ENCODE assay signal across 1 cellular context in genomic region chr3:129160891-129161859, GRCh38.
TF ChIP-seq lines count a peak whose summit lies in the region.

TSS of gene ISY1 (minus strand) at chr3:129161063. CDS start at chr3:129160975, 88 bp downstream.

TF ChIP-seq in HepG2, 621 proteins besides CTCF, POLR2A, EP300 and RAD21 (continued from another document and continues in another):
- TF ChIP-seq ZNF18 (CRISPR knock-in tag; IDR thresholded peaks at IDR 0.05; ENCODE audit: insufficient replicate concordance) (peak; percentile 63), CEBPG (CRISPR knock-in tag; IDR thresholded peaks at IDR 0.05) (no peak), KLF11 (CRISPR knock-in tag; IDR thresholded peaks at IDR 0.05) (no peak), ZNF281 (CRISPR knock-in tag; IDR thresholded peaks at IDR 0.05; ENCODE audit: borderline replicate concordance) (0 out of 2 replicates have a peak, but pooled peaks have one; percentile 5), ZNF883 (CRISPR knock-in tag; IDR thresholded peaks at IDR 0.05; ENCODE audit: not compliant biosample characterization) (peak; percentile 11), SRY (CRISPR knock-in tag; IDR thresholded peaks at IDR 0.05) (0 out of 2 replicates have a peak, but pooled peaks have one; percentile 13), SP5 (CRISPR knock-in tag; IDR thresholded peaks at IDR 0.05; ENCODE audit: borderline replicate concordance, low read depth) (no peak), ETV5 (CRISPR knock-in tag; IDR thresholded peaks at IDR 0.05; ENCODE audit: borderline replicate concordance) (peak; percentile 82), TMF1 (CRISPR knock-in tag; IDR thresholded peaks at IDR 0.05; ENCODE audit: low read depth) (no peak), ZNF737 (CRISPR knock-in tag; IDR thresholded peaks at IDR 0.05; ENCODE audit: borderline replicate concordance) (peak; percentile 29; the same call in 1 of the 2 replicates), RELA (CRISPR knock-in tag; IDR thresholded peaks at IDR 0.05) (no peak), TEAD3 (CRISPR knock-in tag; optimal IDR thresholded peaks at IDR 0.05; ENCODE audit: borderline replicate concordance) (no peak), KLF6 (CRISPR knock-in tag; IDR thresholded peaks at IDR 0.05) (peak; percentile 85), SALL1 (CRISPR knock-in tag; IDR thresholded peaks at IDR 0.05) (peak; percentile 74), RFX3 (CRISPR knock-in tag; IDR thresholded peaks at IDR 0.05) (no peak), DMAP1 (CRISPR knock-in tag; IDR thresholded peaks at IDR 0.05) (peak; percentile 70; the same call in 1 of the 2 replicates), ZNF773 (CRISPR knock-in tag; IDR thresholded peaks at IDR 0.05; ENCODE audit: borderline replicate concordance) (no peak), GATAD1 (CRISPR knock-in tag; IDR thresholded peaks at IDR 0.05) (peak; percentile 98), ZBTB38 (CRISPR knock-in tag; IDR thresholded peaks at IDR 0.05) (no peak), REPIN1 (CRISPR knock-in tag; IDR thresholded peaks at IDR 0.05; ENCODE audit: borderline replicate concordance, low read depth) (peak; percentile 55; the same call in 1 of the 2 replicates), CSRNP1 (CRISPR knock-in tag; IDR thresholded peaks at IDR 0.05) (peak; percentile 91), GTF3A (CRISPR knock-in tag; conservative IDR thresholded peaks at IDR 0.05) (no peak), KLF12 (CRISPR knock-in tag; IDR thresholded peaks at IDR 0.05; ENCODE audit: borderline replicate concordance) (no peak), ZNF670 (CRISPR knock-in tag; IDR thresholded peaks at IDR 0.05; ENCODE audit: borderline replicate concordance) (peak; percentile 74; the same call in 1 of the 2 replicates), CREB1 (IDR thresholded peaks at IDR 0.05) (peak; percentile 88), CREB1 (CRISPR knock-in tag; IDR thresholded peaks at IDR 0.05) (peak; percentile 96), SMARCC2 (IDR thresholded peaks at IDR 0.05) (no peak), CENPBD1 (CRISPR knock-in tag; IDR thresholded peaks at IDR 0.05; ENCODE audit: borderline replicate concordance, low read depth) (no peak), TEAD2 (CRISPR knock-in tag; IDR thresholded peaks at IDR 0.05) (no peak), XRCC5 (optimal IDR thresholded peaks at IDR 0.05; ENCODE audit: low read length) (peak; percentile 90), HNRNPK (IDR thresholded peaks at IDR 0.05; ENCODE audit: low read depth, low read length, poor library complexity, severe bottlenecking) (no peak), ATF7 (IDR thresholded peaks at IDR 0.05) (no peak), ATF7 (CRISPR knock-in tag; IDR thresholded peaks at IDR 0.05) (0 out of 2 replicates have a peak, but pooled peaks have one; percentile 11), ZNF570 (CRISPR knock-in tag; IDR thresholded peaks at IDR 0.05; ENCODE audit: borderline replicate concordance) (no peak), ZNF44 (CRISPR knock-in tag; IDR thresholded peaks at IDR 0.05) (no peak; the same call in 1 of the 2 replicates), ZNF577 (CRISPR knock-in tag; IDR thresholded peaks at IDR 0.05; ENCODE audit: borderline replicate concordance, low read depth) (no peak), TOE1 (CRISPR knock-in tag; IDR thresholded peaks at IDR 0.05) (no peak), TCF7 (IDR thresholded peaks at IDR 0.05; ENCODE audit: low read depth) (no peak), KAT2B (IDR thresholded peaks at IDR 0.05; ENCODE audit: borderline replicate concordance, low read depth, low read length) (no peak), KDM2A (CRISPR knock-in tag; IDR thresholded peaks at IDR 0.05; ENCODE audit: borderline replicate concordance, low read depth) (peak; percentile 90), SUZ12 (IDR thresholded peaks at IDR 0.05; ENCODE audit: low read depth, low read length) (no peak), ZNF431 (CRISPR knock-in tag; IDR thresholded peaks at IDR 0.05; ENCODE audit: borderline replicate concordance, low read depth) (no peak; the same call in 1 of the 2 replicates), RFX1 (IDR thresholded peaks at IDR 0.05) (no peak), ZNF460 (CRISPR knock-in tag; IDR thresholded peaks at IDR 0.05; ENCODE audit: borderline replicate concordance) (no peak; the same call in 1 of the 2 replicates), FOXJ3 (CRISPR knock-in tag; IDR thresholded peaks at IDR 0.05; ENCODE audit: borderline replicate concordance) (peak; percentile 75; the same call in 1 of the 2 replicates), ETS1 (CRISPR knock-in tag; IDR thresholded peaks at IDR 0.05) (no peak)
- TF ChIP-seq, protein P1, sequence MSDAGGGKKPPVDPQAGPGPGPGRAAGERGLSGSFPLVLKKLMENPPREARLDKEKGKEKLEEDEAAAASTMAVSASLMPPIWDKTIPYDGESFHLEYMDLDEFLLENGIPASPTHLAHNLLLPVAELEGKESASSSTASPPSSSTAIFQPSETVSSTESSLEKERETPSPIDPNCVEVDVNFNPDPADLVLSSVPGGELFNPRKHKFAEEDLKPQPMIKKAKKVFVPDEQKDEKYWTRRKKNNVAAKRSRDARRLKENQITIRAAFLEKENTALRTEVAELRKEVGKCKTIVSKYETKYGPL (CRISPR knock-in tag; IDR thresholded peaks at IDR 0.05) = no peak; the same call in 1 of the 2 replicates
- TF ChIP-seq, protein P2, sequence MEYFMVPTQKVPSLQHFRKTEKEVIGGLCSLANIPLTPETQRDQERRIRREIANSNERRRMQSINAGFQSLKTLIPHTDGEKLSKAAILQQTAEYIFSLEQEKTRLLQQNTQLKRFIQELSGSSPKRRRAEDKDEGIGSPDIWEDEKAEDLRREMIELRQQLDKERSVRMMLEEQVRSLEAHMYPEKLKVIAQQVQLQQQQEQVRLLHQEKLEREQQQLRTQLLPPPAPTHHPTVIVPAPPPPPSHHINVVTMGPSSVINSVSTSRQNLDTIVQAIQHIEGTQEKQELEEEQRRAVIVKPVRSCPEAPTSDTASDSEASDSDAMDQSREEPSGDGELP (IDR thresholded peaks at IDR 0.05; ENCODE audit: borderline replicate concordance, low read depth) = peak; percentile 36; the same call in 1 of the 2 replicates
- TF ChIP-seq, protein P3, sequence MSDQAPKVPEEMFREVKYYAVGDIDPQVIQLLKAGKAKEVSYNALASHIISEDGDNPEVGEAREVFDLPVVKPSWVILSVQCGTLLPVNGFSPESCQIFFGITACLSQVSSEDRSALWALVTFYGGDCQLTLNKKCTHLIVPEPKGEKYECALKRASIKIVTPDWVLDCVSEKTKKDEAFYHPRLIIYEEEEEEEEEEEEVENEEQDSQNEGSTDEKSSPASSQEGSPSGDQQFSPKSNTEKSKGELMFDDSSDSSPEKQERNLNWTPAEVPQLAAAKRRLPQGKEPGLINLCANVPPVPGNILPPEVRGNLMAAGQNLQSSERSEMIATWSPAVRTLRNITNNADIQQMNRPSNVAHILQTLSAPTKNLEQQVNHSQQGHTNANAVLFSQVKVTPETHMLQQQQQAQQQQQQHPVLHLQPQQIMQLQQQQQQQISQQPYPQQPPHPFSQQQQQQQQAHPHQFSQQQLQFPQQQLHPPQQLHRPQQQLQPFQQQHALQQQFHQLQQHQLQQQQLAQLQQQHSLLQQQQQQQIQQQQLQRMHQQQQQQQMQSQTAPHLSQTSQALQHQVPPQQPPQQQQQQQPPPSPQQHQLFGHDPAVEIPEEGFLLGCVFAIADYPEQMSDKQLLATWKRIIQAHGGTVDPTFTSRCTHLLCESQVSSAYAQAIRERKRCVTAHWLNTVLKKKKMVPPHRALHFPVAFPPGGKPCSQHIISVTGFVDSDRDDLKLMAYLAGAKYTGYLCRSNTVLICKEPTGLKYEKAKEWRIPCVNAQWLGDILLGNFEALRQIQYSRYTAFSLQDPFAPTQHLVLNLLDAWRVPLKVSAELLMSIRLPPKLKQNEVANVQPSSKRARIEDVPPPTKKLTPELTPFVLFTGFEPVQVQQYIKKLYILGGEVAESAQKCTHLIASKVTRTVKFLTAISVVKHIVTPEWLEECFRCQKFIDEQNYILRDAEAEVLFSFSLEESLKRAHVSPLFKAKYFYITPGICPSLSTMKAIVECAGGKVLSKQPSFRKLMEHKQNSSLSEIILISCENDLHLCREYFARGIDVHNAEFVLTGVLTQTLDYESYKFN (CRISPR knock-in tag; conservative IDR thresholded peaks at IDR 0.05) = peak; percentile 47; the same call in 1 of the 2 replicates
- TF ChIP-seq, protein P4, sequence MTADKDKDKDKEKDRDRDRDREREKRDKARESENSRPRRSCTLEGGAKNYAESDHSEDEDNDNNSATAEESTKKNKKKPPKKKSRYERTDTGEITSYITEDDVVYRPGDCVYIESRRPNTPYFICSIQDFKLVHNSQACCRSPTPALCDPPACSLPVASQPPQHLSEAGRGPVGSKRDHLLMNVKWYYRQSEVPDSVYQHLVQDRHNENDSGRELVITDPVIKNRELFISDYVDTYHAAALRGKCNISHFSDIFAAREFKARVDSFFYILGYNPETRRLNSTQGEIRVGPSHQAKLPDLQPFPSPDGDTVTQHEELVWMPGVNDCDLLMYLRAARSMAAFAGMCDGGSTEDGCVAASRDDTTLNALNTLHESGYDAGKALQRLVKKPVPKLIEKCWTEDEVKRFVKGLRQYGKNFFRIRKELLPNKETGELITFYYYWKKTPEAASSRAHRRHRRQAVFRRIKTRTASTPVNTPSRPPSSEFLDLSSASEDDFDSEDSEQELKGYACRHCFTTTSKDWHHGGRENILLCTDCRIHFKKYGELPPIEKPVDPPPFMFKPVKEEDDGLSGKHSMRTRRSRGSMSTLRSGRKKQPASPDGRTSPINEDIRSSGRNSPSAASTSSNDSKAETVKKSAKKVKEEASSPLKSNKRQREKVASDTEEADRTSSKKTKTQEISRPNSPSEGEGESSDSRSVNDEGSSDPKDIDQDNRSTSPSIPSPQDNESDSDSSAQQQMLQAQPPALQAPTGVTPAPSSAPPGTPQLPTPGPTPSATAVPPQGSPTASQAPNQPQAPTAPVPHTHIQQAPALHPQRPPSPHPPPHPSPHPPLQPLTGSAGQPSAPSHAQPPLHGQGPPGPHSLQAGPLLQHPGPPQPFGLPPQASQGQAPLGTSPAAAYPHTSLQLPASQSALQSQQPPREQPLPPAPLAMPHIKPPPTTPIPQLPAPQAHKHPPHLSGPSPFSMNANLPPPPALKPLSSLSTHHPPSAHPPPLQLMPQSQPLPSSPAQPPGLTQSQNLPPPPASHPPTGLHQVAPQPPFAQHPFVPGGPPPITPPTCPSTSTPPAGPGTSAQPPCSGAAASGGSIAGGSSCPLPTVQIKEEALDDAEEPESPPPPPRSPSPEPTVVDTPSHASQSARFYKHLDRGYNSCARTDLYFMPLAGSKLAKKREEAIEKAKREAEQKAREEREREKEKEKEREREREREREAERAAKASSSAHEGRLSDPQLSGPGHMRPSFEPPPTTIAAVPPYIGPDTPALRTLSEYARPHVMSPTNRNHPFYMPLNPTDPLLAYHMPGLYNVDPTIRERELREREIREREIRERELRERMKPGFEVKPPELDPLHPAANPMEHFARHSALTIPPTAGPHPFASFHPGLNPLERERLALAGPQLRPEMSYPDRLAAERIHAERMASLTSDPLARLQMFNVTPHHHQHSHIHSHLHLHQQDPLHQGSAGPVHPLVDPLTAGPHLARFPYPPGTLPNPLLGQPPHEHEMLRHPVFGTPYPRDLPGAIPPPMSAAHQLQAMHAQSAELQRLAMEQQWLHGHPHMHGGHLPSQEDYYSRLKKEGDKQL (CRISPR knock-in tag; IDR thresholded peaks at IDR 0.05; ENCODE audit: low read depth) = no peak
